In the genomic region with DNA sequence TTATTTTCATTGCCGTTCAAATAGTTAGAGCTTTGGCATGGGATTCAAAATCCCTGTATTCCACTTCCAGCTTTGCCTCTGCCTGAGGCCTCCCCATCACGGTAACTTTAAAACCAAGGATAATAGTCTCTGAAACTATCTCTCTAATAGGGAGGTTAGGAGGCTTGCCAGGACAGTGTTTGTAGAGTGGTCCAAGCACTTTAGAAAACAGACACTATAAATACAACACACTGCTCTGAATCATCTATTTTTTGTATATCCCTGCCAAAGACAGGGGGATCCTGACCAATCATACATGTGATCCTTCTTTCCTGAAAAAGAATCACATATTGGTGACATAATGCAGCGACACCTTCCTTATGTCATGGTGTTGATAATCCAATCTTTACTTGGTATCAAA, we compare ENCODE assay signal across 2 cellular contexts.
TF ChIP-seq lines count a peak whose summit lies in the region.

No MANE protein-coding gene starts in this region.

TF ChIP-seq in SK-N-SH treated with all-trans-retinoic acid at 6 μM for 48 hours, 23 proteins besides CTCF, POLR2A, EP300 and RAD21 (continued from another document):
- TF ChIP-seq TSHZ2 (CRISPR knock-in tag; IDR thresholded peaks at IDR 0.05) = no peak
- no peak for TF ChIP-seq GLIS3 (CRISPR knock-in tag; IDR thresholded peaks at IDR 0.05)
- TF ChIP-seq ISL1 (CRISPR knock-in tag; IDR thresholded peaks at IDR 0.05) = no peak
- TF ChIP-seq OSR1 (CRISPR knock-in tag; IDR thresholded peaks at IDR 0.05) = no peak
- TF ChIP-seq PPARA (CRISPR knock-in tag; IDR thresholded peaks at IDR 0.05; ENCODE audit: borderline replicate concordance) = no peak
- TF ChIP-seq CREB5 (CRISPR knock-in tag; IDR thresholded peaks at IDR 0.05; ENCODE audit: low read depth) = no peak
- no peak for TF ChIP-seq TCF4 (CRISPR knock-in tag; IDR thresholded peaks at IDR 0.05; ENCODE audit: borderline replicate concordance)
- TF ChIP-seq CSDC2 (CRISPR knock-in tag; IDR thresholded peaks at IDR 0.05) = no peak
- TF ChIP-seq ZC3H10 (CRISPR knock-in tag; IDR thresholded peaks at IDR 0.05) = no peak
- TF ChIP-seq ARNTL (CRISPR knock-in tag; IDR thresholded peaks at IDR 0.05; ENCODE audit: borderline replicate concordance, low read depth) = no peak
- TF ChIP-seq ESRRG (CRISPR knock-in tag; IDR thresholded peaks at IDR 0.05) = no peak
- TF ChIP-seq ZNF565 (CRISPR knock-in tag; conservative IDR thresholded peaks at IDR 0.05; ENCODE audit: low read depth) = no peak
- no peak for TF ChIP-seq ZFP3 (CRISPR knock-in tag; IDR thresholded peaks at IDR 0.05)
- no peak for TF ChIP-seq ZNF8 (CRISPR knock-in tag; IDR thresholded peaks at IDR 0.05)
- TF ChIP-seq, protein P1, sequence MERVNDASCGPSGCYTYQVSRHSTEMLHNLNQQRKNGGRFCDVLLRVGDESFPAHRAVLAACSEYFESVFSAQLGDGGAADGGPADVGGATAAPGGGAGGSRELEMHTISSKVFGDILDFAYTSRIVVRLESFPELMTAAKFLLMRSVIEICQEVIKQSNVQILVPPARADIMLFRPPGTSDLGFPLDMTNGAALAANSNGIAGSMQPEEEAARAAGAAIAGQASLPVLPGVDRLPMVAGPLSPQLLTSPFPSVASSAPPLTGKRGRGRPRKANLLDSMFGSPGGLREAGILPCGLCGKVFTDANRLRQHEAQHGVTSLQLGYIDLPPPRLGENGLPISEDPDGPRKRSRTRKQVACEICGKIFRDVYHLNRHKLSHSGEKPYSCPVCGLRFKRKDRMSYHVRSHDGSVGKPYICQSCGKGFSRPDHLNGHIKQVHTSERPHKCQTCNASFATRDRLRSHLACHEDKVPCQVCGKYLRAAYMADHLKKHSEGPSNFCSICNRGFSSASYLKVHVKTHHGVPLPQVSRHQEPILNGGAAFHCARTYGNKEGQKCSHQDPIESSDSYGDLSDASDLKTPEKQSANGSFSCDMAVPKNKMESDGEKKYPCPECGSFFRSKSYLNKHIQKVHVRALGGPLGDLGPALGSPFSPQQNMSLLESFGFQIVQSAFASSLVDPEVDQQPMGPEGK (CRISPR knock-in tag; IDR thresholded peaks at IDR 0.05; ENCODE audit: borderline replicate concordance) = no peak
- TF ChIP-seq SNAI2 (CRISPR knock-in tag; IDR thresholded peaks at IDR 0.05) = no peak
- TF ChIP-seq ZFP30 (CRISPR knock-in tag; IDR thresholded peaks at IDR 0.05) = no peak
- no peak for TF ChIP-seq POU6F1 (CRISPR knock-in tag; IDR thresholded peaks at IDR 0.05; ENCODE audit: borderline replicate concordance, low read depth)

TF ChIP-seq in SK-N-SH, 30 proteins besides CTCF, POLR2A, EP300 and RAD21 (continued from another document):
- TF ChIP-seq USF1 (IDR thresholded peaks at IDR 0.05; ENCODE audit: borderline replicate concordance, low read depth) (no peak), TCF12 (IDR thresholded peaks at IDR 0.05) (no peak), MXI1 (IDR thresholded peaks at IDR 0.05; ENCODE audit: low read depth, low read length) (no peak), RCOR1 (IDR thresholded peaks at IDR 0.05; ENCODE audit: low read length) (no peak), REST (IDR thresholded peaks at IDR 0.05; ENCODE audit: low read depth, low read length) (no peak), EZH2phosphoT487 (IDR thresholded peaks at IDR 0.05; ENCODE audit: borderline replicate concordance, low read depth) (no peak), TEAD4 (IDR thresholded peaks at IDR 0.05; ENCODE audit: borderline replicate concordance, insufficient read depth) (no peak), JUND (IDR thresholded peaks at IDR 0.05) (no peak), FOXJ3 (CRISPR knock-in tag; IDR thresholded peaks at IDR 0.05) (no peak), MEF2A (IDR thresholded peaks at IDR 0.05; ENCODE audit: borderline replicate concordance, low read depth) (no peak), FOSL2 (IDR thresholded peaks at IDR 0.05; ENCODE audit: borderline replicate concordance, low read depth) (no peak), SIN3A (IDR thresholded peaks at IDR 0.05; ENCODE audit: borderline replicate concordance, low read depth, low read length) (no peak), FOXM1 (IDR thresholded peaks at IDR 0.05; ENCODE audit: low read depth) (no peak), RFX5 (IDR thresholded peaks at IDR 0.05; ENCODE audit: low read length) (no peak), ELF1 (IDR thresholded peaks at IDR 0.05) (no peak), YY1 (IDR thresholded peaks at IDR 0.05; ENCODE audit: low read depth) (no peak)
- TF ChIP-seq, protein P2, sequence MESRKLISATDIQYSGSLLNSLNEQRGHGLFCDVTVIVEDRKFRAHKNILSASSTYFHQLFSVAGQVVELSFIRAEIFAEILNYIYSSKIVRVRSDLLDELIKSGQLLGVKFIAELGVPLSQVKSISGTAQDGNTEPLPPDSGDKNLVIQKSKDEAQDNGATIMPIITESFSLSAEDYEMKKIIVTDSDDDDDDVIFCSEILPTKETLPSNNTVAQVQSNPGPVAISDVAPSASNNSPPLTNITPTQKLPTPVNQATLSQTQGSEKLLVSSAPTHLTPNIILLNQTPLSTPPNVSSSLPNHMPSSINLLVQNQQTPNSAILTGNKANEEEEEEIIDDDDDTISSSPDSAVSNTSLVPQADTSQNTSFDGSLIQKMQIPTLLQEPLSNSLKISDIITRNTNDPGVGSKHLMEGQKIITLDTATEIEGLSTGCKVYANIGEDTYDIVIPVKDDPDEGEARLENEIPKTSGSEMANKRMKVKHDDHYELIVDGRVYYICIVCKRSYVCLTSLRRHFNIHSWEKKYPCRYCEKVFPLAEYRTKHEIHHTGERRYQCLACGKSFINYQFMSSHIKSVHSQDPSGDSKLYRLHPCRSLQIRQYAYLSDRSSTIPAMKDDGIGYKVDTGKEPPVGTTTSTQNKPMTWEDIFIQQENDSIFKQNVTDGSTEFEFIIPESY (IDR thresholded peaks at IDR 0.05; ENCODE audit: borderline replicate concordance, low read depth) = no peak
